Comparison of ENCODE assay signal across 1 cellular context in the genomic region with DNA sequence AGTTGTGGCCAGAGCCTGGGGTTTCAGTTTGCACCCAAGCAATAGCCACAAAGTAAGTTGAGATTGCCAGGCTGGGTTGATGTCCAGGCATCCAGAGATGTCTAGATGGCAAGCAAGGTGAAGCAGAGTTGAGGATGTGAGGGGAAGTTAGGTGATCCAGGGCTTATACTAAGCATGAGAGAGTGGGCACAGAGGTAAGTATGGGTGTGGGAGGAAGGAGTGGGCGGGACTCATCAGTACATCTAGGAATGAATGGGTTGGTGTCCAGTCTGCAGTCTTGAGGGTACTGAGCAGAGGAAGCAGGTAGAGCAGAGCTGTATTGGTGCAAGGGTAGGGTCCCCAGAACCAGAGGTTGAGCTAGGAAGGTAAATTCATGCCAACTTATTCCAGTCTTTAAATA.
TF ChIP-seq lines count a peak whose summit lies in the region.

No MANE protein-coding gene starts in this region.

TF ChIP-seq in SK-N-SH, 30 proteins besides CTCF, POLR2A, EP300 and RAD21 (continued from another document):
- TF ChIP-seq, protein P1, sequence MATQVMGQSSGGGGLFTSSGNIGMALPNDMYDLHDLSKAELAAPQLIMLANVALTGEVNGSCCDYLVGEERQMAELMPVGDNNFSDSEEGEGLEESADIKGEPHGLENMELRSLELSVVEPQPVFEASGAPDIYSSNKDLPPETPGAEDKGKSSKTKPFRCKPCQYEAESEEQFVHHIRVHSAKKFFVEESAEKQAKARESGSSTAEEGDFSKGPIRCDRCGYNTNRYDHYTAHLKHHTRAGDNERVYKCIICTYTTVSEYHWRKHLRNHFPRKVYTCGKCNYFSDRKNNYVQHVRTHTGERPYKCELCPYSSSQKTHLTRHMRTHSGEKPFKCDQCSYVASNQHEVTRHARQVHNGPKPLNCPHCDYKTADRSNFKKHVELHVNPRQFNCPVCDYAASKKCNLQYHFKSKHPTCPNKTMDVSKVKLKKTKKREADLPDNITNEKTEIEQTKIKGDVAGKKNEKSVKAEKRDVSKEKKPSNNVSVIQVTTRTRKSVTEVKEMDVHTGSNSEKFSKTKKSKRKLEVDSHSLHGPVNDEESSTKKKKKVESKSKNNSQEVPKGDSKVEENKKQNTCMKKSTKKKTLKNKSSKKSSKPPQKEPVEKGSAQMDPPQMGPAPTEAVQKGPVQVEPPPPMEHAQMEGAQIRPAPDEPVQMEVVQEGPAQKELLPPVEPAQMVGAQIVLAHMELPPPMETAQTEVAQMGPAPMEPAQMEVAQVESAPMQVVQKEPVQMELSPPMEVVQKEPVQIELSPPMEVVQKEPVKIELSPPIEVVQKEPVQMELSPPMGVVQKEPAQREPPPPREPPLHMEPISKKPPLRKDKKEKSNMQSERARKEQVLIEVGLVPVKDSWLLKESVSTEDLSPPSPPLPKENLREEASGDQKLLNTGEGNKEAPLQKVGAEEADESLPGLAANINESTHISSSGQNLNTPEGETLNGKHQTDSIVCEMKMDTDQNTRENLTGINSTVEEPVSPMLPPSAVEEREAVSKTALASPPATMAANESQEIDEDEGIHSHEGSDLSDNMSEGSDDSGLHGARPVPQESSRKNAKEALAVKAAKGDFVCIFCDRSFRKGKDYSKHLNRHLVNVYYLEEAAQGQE (IDR thresholded peaks at IDR 0.05; ENCODE audit: low read depth, low read length) = no peak
- no peak for TF ChIP-seq POLR2AphosphoS5 (IDR thresholded peaks at IDR 0.05; ENCODE audit: low read depth, low read length)
- TF ChIP-seq ELF1 (IDR thresholded peaks at IDR 0.05) = no peak
- TF ChIP-seq CHD2 (IDR thresholded peaks at IDR 0.05; ENCODE audit: low read length, partially characterized antibody) = no peak
- TF ChIP-seq RXRA (IDR thresholded peaks at IDR 0.05; ENCODE audit: borderline replicate concordance, low read depth) = no peak
- no peak for TF ChIP-seq TCF12 (IDR thresholded peaks at IDR 0.05)
- no peak for TF ChIP-seq SMC3 (IDR thresholded peaks at IDR 0.05; ENCODE audit: low read depth, low read length)
- no peak for TF ChIP-seq NFIC (IDR thresholded peaks at IDR 0.05; ENCODE audit: borderline replicate concordance)
- TF ChIP-seq TEAD4 (IDR thresholded peaks at IDR 0.05; ENCODE audit: borderline replicate concordance, insufficient read depth) = no peak
- TF ChIP-seq, protein P2, sequence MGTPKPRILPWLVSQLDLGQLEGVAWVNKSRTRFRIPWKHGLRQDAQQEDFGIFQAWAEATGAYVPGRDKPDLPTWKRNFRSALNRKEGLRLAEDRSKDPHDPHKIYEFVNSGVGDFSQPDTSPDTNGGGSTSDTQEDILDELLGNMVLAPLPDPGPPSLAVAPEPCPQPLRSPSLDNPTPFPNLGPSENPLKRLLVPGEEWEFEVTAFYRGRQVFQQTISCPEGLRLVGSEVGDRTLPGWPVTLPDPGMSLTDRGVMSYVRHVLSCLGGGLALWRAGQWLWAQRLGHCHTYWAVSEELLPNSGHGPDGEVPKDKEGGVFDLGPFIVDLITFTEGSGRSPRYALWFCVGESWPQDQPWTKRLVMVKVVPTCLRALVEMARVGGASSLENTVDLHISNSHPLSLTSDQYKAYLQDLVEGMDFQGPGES (IDR thresholded peaks at IDR 0.05; ENCODE audit: low read depth, low read length) = no peak
- TF ChIP-seq NRF1 (IDR thresholded peaks at IDR 0.05; ENCODE audit: low read depth, low read length) = no peak
- TF ChIP-seq FOXM1 (IDR thresholded peaks at IDR 0.05; ENCODE audit: low read depth) = no peak
